In the genomic region with DNA sequence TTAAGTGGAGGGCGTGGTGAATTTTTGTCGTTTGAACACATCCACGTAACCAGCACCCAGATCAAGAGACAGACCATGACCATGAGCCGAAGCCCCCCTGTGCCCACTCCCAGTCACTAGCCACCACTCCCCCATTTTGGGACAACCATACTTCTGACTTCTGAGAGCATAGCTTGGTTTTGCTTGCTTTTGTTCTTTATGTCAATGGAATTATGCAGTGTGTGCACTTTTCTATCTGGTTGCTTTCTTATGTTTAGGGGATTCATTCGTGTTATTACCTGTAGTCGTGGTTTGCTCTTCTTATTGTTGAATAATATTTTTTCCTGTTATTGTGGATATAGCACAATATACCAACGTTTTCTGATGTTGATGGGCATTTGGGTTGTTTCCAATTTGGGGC, we compare ENCODE assay signal across 22 cellular contexts.
A peak's percentile ranks its signal among the peaks of the same experiment; 100 is the strongest.
DNase-seq lines count a peak whose midpoint lies in the region; ATAC-seq, FAIRE-seq and TF ChIP-seq lines count a peak whose summit lies in the region.
"Had no signal": no experiment of that assay in that cellular context is flagged by ENCODE, and none has a peak within 500 bp of the region (broad histone marks: within the 10 kb centered on the region; RNA-seq: fewer than 3 reads in every experiment).

No MANE protein-coding gene starts in this region.

- H3K4me3 ChIP-seq in HepG2 (replicated peaks in 1 of 3; ENCODE audit: insufficient read depth in 1 of 3, low read depth in 2 of 3, low read length in 3 of 3): no peak overlapping the region
- H3K4me3 ChIP-seq in Caco-2 (ENCODE audit: low read depth, low read length): no peak overlapping the region
- H3K4me3 ChIP-seq: BLaER1, GM12878, GM23248 had no signal

- WGBS in HepG2 (ENCODE audit: low lambda C conversion rate): 24% methylated on average over 7 of the region's 7 CpGs

- H3K36me3 ChIP-seq in HepG2 (replicated peaks in 1 of 2; ENCODE audit: control insufficient read depth in 1 of 2, insufficient read depth in 2 of 2, low read length in 2 of 2): no peaks in the 10 kb centered on the region
- no peaks in the 10 kb centered on the region for H3K36me3 ChIP-seq in Caco-2 (ENCODE audit: control insufficient read depth, insufficient read depth, low read length)
- H3K36me3 ChIP-seq: BLaER1 had no signal

- H3K9ac ChIP-seq in HepG2 (ENCODE audit: insufficient read depth, low read depth, low read length): no peak overlapping the region
- H3K9ac ChIP-seq: BLaER1, GM23248 had no signal

- H3K4me3 Mint-ChIP-seq in WTC11: no peak overlapping the region
- no peak overlapping the region for H3K4me3 Mint-ChIP-seq in Caco-2 (ENCODE audit: unreplicated experiment)
- H3K4me3 Mint-ChIP-seq: B cell; CD4-positive, CD25-positive, alpha-beta regulatory T cell; CD8-positive, alpha-beta T cell had no signal

- TF ChIP-seq RAD21 in HepG2 (CRISPR knock-in tag; IDR thresholded peaks at IDR 0.05): no peak

- no peak for ATAC-seq in WTC11
- no peak for ATAC-seq in HepG2
- ATAC-seq: CD8-positive, alpha-beta T cell; GM12878 had no signal

- BruUV-seq in HepG2 (replicated peaks; lab: Mats Ljungman, UMichigan): no TSS peak
- BruUV-seq in Caco-2 (replicated peaks; lab: Mats Ljungman, UMichigan): no TSS peak

- no peak for TF ChIP-seq POLR2A in HepG2 (IDR thresholded peaks at IDR 0.05; ENCODE audit: insufficient read depth in 1 of 2, low read depth in 2 of 2, low read length in 2 of 2)

- CTCF ChIA-PET in WTC11 (lab: Charles Lee): interaction anchor here (0.9 to 1.8 kb wide), 4 partner anchors 9 to 142 kb away, joined by 3 to 6 read pairs (median 4); a partner anchor contains a TSS
- CTCF ChIA-PET in HepG2 (lab: Yijun Ruan, JAX; ENCODE audit: low intra/inter-chr PET ratio, low total read pairs): no interaction called here
- CTCF ChIA-PET in Caco-2 (lab: Charles Lee): no interaction called here
- CTCF ChIA-PET in HEK293T (lab: Yijun Ruan, JAX): no interaction called here

- no peaks in the 10 kb centered on the region for H3K79me2 ChIP-seq in HepG2 (ENCODE audit: insufficient read depth, low read length)

- H3K9me3 ChIP-seq in HepG2 (ENCODE audit: low read length): no peaks in the 10 kb centered on the region
- no peaks in the 10 kb centered on the region for H3K9me3 ChIP-seq in Caco-2
- H3K9me3 ChIP-seq: BLaER1 had no signal

- H3K27me3 ChIP-seq in HepG2 (ENCODE audit: control insufficient read depth in 1 of 2, insufficient read depth in 2 of 2, low read length in 2 of 2) (peaks cover 20 to 87% of the 10 kb centered on the region in 2 experiments), Caco-2 (replicated peaks; ENCODE audit: control insufficient read depth, insufficient read depth, low read length) (no peaks in the 10 kb centered on the region)
- H3K27me3 ChIP-seq: BLaER1 had no signal

- FAIRE-seq in HepG2 (lab: Jason Lieb, UNC): no peak
- FAIRE-seq: D721Med, GM12878, GM19239, H1 had no signal

- H3K36me3 Mint-ChIP-seq in WTC11 (no peaks in the 10 kb centered on the region), Caco-2 (ENCODE audit: insufficient read depth, unreplicated experiment) (no peaks in the 10 kb centered on the region)
- H3K36me3 Mint-ChIP-seq: CD4-positive, CD25-positive, alpha-beta regulatory T cell; CD8-positive, alpha-beta T cell had no signal

- H3K9me3 Mint-ChIP-seq in WTC11: no peaks in the 10 kb centered on the region
- H3K9me3 Mint-ChIP-seq in Caco-2 (ENCODE audit: unreplicated experiment): no peaks in the 10 kb centered on the region
- H3K9me3 Mint-ChIP-seq: CD8-positive, alpha-beta T cell had no signal

- H3K4me1 ChIP-seq in HepG2 (ENCODE audit: insufficient read depth, low read length) (no peaks in the 10 kb centered on the region), Caco-2 (no peaks in the 10 kb centered on the region)

- peak overlapping the region; percentile 25; the same call in 1 of the 2 replicates for H3K27ac Mint-ChIP-seq in WTC11
- H3K27ac Mint-ChIP-seq in Caco-2 (ENCODE audit: unreplicated experiment): no peak overlapping the region
- H3K27ac Mint-ChIP-seq: B cell; CD4-positive, CD25-positive, alpha-beta regulatory T cell; CD8-positive, alpha-beta T cell had no signal

- H3K27me3 Mint-ChIP-seq in WTC11 (ENCODE audit: low read depth) (0 out of 2 replicates have a peak, but pooled peaks cover 2% of the 10 kb centered on the region), Caco-2 (ENCODE audit: insufficient read depth, unreplicated experiment) (no peaks in the 10 kb centered on the region)
- H3K27me3 Mint-ChIP-seq: CD4-positive, CD25-positive, alpha-beta regulatory T cell had no signal

- peaks cover 4% of the 10 kb centered on the region; the same call in 1 of the 2 replicates for H4K20me1 ChIP-seq in HepG2 (ENCODE audit: insufficient read depth, low read length)
- H4K20me1 ChIP-seq: BLaER1 had no signal

- H2AFZ ChIP-seq in HepG2 (ENCODE audit: low read length): no peak overlapping the region
- H2AFZ ChIP-seq: GM23248 had no signal

- TF ChIP-seq CTCF in WTC11 (IDR thresholded peaks at IDR 0.05): no peak
- no peak for TF ChIP-seq CTCF in HepG2 (CRISPR knock-in tag; IDR thresholded peaks at IDR 0.05)
- no peak for TF ChIP-seq CTCF in Caco-2 (IDR thresholded peaks at IDR 0.05; ENCODE audit: insufficient read depth in 1 of 2, low read depth in 1 of 2, low read length in 1 of 2, severe bottlenecking in 1 of 2, unreplicated experiment in 1 of 2)

- no peak overlapping the region for H3K4me2 ChIP-seq in HepG2 (ENCODE audit: low read depth, low read length)
- H3K4me2 ChIP-seq: BLaER1 had no signal

- TF ChIP-seq EP300 in HepG2 (IDR thresholded peaks at IDR 0.05; ENCODE audit: low read depth in 2 of 2, low read length in 2 of 2): no peak
- TF ChIP-seq EP300 in HepG2 (CRISPR knock-in tag; IDR thresholded peaks at IDR 0.05; ENCODE audit: borderline replicate concordance): no peak

- DNase-seq in WTC11 (ENCODE audit: low spot score) (no peak), HepG2 (ENCODE audit: low spot score) (no peak), posterior vena cava (ENCODE audit: low spot score) (peak; percentile 13), Caco-2 (no peak), HEK293T (ENCODE audit: extremely low spot score) (no peak), NCI-H2029 (lab: John Stamatoyannopoulos, UW) (no peak)
- DNase-seq: CD4-positive, CD25-positive, alpha-beta regulatory T cell; CD8-positive, alpha-beta T cell; DMS 273 treated with DMSO at 0.1 percent for 48 hours; DMS79; EL; GDM1; GM23248; H7; HCEC 1CT had no signal

- H3K4me1 Mint-ChIP-seq in WTC11: peaks cover 65% of the 10 kb centered on the region
- no peaks in the 10 kb centered on the region for H3K4me1 Mint-ChIP-seq in Caco-2 (ENCODE audit: low read depth, unreplicated experiment)
- H3K4me1 Mint-ChIP-seq: B cell; CD4-positive, CD25-positive, alpha-beta regulatory T cell had no signal

- in situ Hi-C loops in HepG2 (cut with HindIII; ENCODE audit: extremely low pct_ligation_motif_present, low pct_unique_long_range_greater_than_20kb): no loop called here

- POLR2A ChIA-PET in WTC11 (lab: Charles Lee) (no interaction called here), HepG2 (lab: Yijun Ruan, JAX) (no interaction called here), Caco-2 (lab: Charles Lee) (no interaction called here), HEK293T (lab: Yijun Ruan, JAX) (no interaction called here)

- no peak overlapping the region for H3K27ac ChIP-seq in HepG2 (ENCODE audit: extremely low read length, insufficient read depth, low read length)
- H3K27ac ChIP-seq: BLaER1, C4-2B, GM23248 had no signal

- intact Hi-C loops in HepG2 (cut with micrococcal nuclease; ENCODE audit: unreplicated experiment): no loop called here
- intact Hi-C loops in posterior vena cava (cut with DNase I): no loop called here
- intact Hi-C loops in Caco-2 (cut with micrococcal nuclease; ENCODE audit: unreplicated experiment): loop anchor here (5.0 kb wide), 1 partner anchor 195 kb away; no protein-coding TSS in a partner anchor

TF ChIP-seq in WTC11, 78 proteins besides CTCF, POLR2A, EP300 and RAD21 (continues in another document):
- TF ChIP-seq MXD4 (CRISPR knock-in tag; IDR thresholded peaks at IDR 0.05; ENCODE audit: borderline replicate concordance): no peak
- TF ChIP-seq FOXJ3 (CRISPR knock-in tag; IDR thresholded peaks at IDR 0.05; ENCODE audit: borderline replicate concordance): no peak
- TF ChIP-seq ATF1 (CRISPR knock-in tag; IDR thresholded peaks at IDR 0.05): no peak
- TF ChIP-seq RELA (CRISPR knock-in tag; IDR thresholded peaks at IDR 0.05; ENCODE audit: borderline replicate concordance): no peak
- no peak for TF ChIP-seq JAZF1 (CRISPR knock-in tag; IDR thresholded peaks at IDR 0.05)
- TF ChIP-seq NR2C2 (CRISPR knock-in tag; IDR thresholded peaks at IDR 0.05): no peak
- TF ChIP-seq TCF7 (CRISPR knock-in tag; IDR thresholded peaks at IDR 0.05; ENCODE audit: low read depth): no peak

TF ChIP-seq in HepG2, 621 proteins besides CTCF, POLR2A, EP300 and RAD21:
- TF ChIP-seq MAFF (IDR thresholded peaks at IDR 0.05; ENCODE audit: low read depth, low read length) (peak; percentile 66), MAFK (conservative IDR thresholded peaks at IDR 0.05 in 1 of 2, IDR thresholded peaks at IDR 0.05 in 1 of 2; ENCODE audit: low read length in 2 of 2) (peak; percentile 78 to 81), ZNF567 (CRISPR knock-in tag; IDR thresholded peaks at IDR 0.05; ENCODE audit: borderline replicate concordance) (no peak)

TF ChIP-seq in HEK293T, 16 proteins besides CTCF, POLR2A, EP300 and RAD21:
- no peak for TF ChIP-seq ARNT (IDR thresholded peaks at IDR 0.05)
- no peak for TF ChIP-seq BHLHE40 (IDR thresholded peaks at IDR 0.05; ENCODE audit: borderline replicate concordance)
- TF ChIP-seq FOXM1 (IDR thresholded peaks at IDR 0.05; ENCODE audit: borderline replicate concordance): no peak
- no peak for TF ChIP-seq NFRKB (IDR thresholded peaks at IDR 0.05)
- TF ChIP-seq, protein P1, sequence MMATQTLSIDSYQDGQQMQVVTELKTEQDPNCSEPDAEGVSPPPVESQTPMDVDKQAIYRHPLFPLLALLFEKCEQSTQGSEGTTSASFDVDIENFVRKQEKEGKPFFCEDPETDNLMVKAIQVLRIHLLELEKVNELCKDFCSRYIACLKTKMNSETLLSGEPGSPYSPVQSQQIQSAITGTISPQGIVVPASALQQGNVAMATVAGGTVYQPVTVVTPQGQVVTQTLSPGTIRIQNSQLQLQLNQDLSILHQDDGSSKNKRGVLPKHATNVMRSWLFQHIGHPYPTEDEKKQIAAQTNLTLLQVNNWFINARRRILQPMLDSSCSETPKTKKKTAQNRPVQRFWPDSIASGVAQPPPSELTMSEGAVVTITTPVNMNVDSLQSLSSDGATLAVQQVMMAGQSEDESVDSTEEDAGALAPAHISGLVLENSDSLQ (IDR thresholded peaks at IDR 0.05): no peak
- no peak for TF ChIP-seq HDGF (IDR thresholded peaks at IDR 0.05; ENCODE audit: borderline replicate concordance)
- no peak for TF ChIP-seq LEF1 (IDR thresholded peaks at IDR 0.05; ENCODE audit: borderline replicate concordance)
